ENCODE assay signal across 20 cellular contexts in genomic region chr11:33934450-33934849, GRCh38. TPM values are rescaled to one million over a fixed set of nuclear protein-coding genes. Genes with fewer than 3 reads are reported as not detected.
"Had no signal": no experiment of that assay in that cellular context is flagged by ENCODE, and none has a peak within 500 bp of the region (broad histone marks: within the 10 kb centered on the region; RNA-seq: fewer than 3 reads in every experiment).

No MANE protein-coding gene starts in this region.

- H3K4me3 Mint-ChIP-seq: activated T-cell treated with anti-CD3 and anti-CD28 coated beads, Interleukin-2, amount 50 U/mL, for 72 hours; immature natural killer cell; naive thymus-derived CD8-positive, alpha-beta T cell; T-cell had no signal

- H3K36me3 ChIP-seq: cardiac muscle cell, esophagus squamous epithelium, heart right ventricle, tibial nerve, uterus had no signal

- H3K36me3 Mint-ChIP-seq: T-cell had no signal

- H3K27ac Mint-ChIP-seq: activated naive CD4-positive, alpha-beta T cell treated with anti-CD3 and anti-CD28 coated beads, Interleukin-2, amount 50 U/mL, for 72 hours; activated T-cell treated with anti-CD3 and anti-CD28 coated beads, Interleukin-2, amount 50 U/mL, for 72 hours; immature natural killer cell; naive thymus-derived CD8-positive, alpha-beta T cell; T-cell had no signal

- DNase-seq: activated CD4-positive, alpha-beta T cell treated with anti-CD3 and anti-CD28 coated beads for 1 hour; activated gamma-delta T cell; activated T-cell treated with anti-CD3 and anti-CD28 coated beads, Interleukin-2, amount 50 U/mL, for 72 hours; dermis blood vessel endothelial cell; effector memory CD4-positive, alpha-beta T cell; esophagus squamous epithelium; heart right ventricle; immature natural killer cell; mesendoderm; naive thymus-derived CD8-positive, alpha-beta T cell; stimulated activated CD4-positive, alpha-beta T cell treated with anti-CD3 and anti-CD28 coated beads, Interleukin-2, amount 100 ng/mL, for 24 hours; stimulated activated naive CD8-positive, alpha-beta T cell treated with anti-CD3 and anti-CD28 coated beads, Interleukin-15, Interleukin-2, amounts not matched to agents 100 U/mL and 50 U/mL, for 24 hours; substantia nigra; T-cell; T-helper 9 cell; uterus had no signal

- H3K4me3 ChIP-seq: cardiac muscle cell, esophagus squamous epithelium, heart right ventricle, tibial nerve, uterus had no signal

- H3K27me3 ChIP-seq: cardiac muscle cell, esophagus squamous epithelium, heart right ventricle, tibial nerve, uterus had no signal

- H3K27ac ChIP-seq: cardiac muscle cell, esophagus squamous epithelium, tibial nerve had no signal

- H3K4me1 ChIP-seq: uterus had no signal

- ATAC-seq: activated naive CD4-positive, alpha-beta T cell treated with anti-CD3 and anti-CD28 coated beads, Interleukin-2, amount 50 U/mL, for 72 hours; activated T-cell treated with anti-CD3 and anti-CD28 coated beads, Interleukin-2, amount 50 U/mL, for 72 hours; naive thymus-derived CD8-positive, alpha-beta T cell; stimulated activated naive CD8-positive, alpha-beta T cell treated with anti-CD3 and anti-CD28 coated beads, Interleukin-15, Interleukin-2, amounts not matched to agents 100 U/mL and 50 U/mL, for 24 hours; T-cell had no signal

- H3K9me3 ChIP-seq: tibial nerve, uterus had no signal

RNA-seq across cellular contexts. Expression of gene LMO2, which starts 42.6 kb away (rescaled TPM):
- total RNA-seq: activated naive CD4-positive, alpha-beta T cell treated with anti-CD3 and anti-CD28 coated beads, Interleukin-2, amount 50 U/mL, for 72 hours; activated T-cell treated with anti-CD3 and anti-CD28 coated beads, Interleukin-2, amount 50 U/mL, for 72 hours; chondrocyte had no signal
- polyA plus RNA-seq: naive thymus-derived CD8-positive, alpha-beta T cell had no signal
